ENCODE assay signal across 8 cellular contexts in the genomic region with DNA sequence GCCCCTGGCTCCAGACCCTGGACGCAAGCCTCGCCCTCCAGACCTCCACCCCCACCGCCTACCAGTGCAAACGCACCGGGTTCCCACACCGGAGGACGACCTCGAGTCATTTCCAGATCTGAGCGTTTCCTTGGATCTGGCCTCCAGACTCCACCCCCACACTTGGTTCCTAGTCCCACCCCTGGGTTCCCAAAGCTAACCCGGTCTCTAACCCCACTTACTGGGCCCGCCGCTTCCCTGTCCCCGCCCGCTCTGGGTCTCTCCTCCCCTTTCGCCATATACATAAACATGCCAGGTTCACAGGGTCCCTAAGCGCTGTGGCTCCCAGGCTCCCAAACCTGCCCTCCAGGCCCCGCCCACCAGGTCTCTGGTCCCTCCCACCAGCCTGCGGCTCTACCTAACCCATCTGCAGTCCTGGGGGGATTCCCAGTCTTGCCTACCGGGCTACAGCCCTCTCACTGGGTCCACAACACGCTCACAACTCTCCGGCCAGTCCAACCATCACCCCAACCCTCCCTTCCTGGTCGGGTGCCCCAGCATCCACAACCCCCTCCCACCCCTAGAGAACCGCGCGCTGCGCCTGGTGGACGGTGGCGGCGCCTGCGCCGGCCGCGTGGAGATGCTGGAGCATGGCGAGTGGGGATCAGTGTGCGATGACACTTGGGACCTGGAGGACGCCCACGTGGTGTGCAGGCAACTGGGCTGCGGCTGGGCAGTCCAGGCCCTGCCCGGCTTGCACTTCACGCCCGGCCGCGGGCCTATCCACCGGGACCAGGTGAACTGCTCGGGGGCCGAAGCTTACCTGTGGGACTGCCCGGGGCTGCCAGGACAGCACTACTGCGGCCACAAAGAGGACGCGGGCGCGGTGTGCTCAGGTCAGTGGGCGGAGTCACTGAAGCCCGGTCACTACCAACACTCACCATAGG. TPM values are rescaled to one million over a fixed set of nuclear protein-coding genes. Genes with fewer than 3 reads are reported as not detected.
DNase-seq lines count a peak whose midpoint lies in the region; ATAC-seq, FAIRE-seq and TF ChIP-seq lines count a peak whose summit lies in the region.

No MANE protein-coding gene starts in this region.

- H3K27me3 ChIP-seq in mucosa of stomach (ENCODE audit: control insufficient read depth, insufficient read depth, low read length) (peaks cover 13% of the 10 kb centered on the region), upper lobe of right lung (peaks cover 12% of the 10 kb centered on the region)

- no peak overlapping the region for H3K27ac ChIP-seq in upper lobe of right lung

- intact Hi-C loops in dendritic cell treated with granulocyte-macrophage colony-stimulating factor and Interleukin-4, amounts not matched to agents 40 ng/mL and 50 ng/mL, for 4 days (cut with micrococcal nuclease) = no loop called here
- intact Hi-C loops in upper lobe of right lung (cut with DNase I) = no loop called here

- H3K36me3 ChIP-seq in mucosa of stomach (ENCODE audit: control insufficient read depth, insufficient read depth, low read length) (no peaks in the 10 kb centered on the region), upper lobe of right lung (no peaks in the 10 kb centered on the region)

- peak; percentile 15 for ATAC-seq in upper lobe of right lung
- no peak for ATAC-seq in GM21381 (IDR thresholded peaks at IDR 0.05; ENCODE audit: unreplicated experiment)

- FAIRE-seq in HTR-8/SVneo (lab: Jason Lieb, UNC) = no peak

- peak overlapping the region; percentile 36 for H3K9ac ChIP-seq in mucosa of stomach (ENCODE audit: low read length)

- no peak for DNase-seq in activated naive CD4-positive, alpha-beta T cell (lab: John Stamatoyannopoulos, UW)
- DNase-seq in upper lobe of right lung = no peak
- DNase-seq in HTR-8/SVneo (ENCODE audit: insufficient read length, low spot score) = no peak
- DNase-seq in NK-92 (lab: John Stamatoyannopoulos, UW; ENCODE audit: unreplicated experiment) = no peak

- H3K4me1 ChIP-seq in mucosa of stomach (ENCODE audit: control insufficient read depth, insufficient read depth, low read length) (peaks cover 27% of the 10 kb centered on the region), upper lobe of right lung (peaks cover 9% of the 10 kb centered on the region)

- no peaks in the 10 kb centered on the region for H3K27me3 Mint-ChIP-seq in activated naive CD4-positive, alpha-beta T cell treated with anti-CD3 and anti-CD28 coated beads, Interleukin-2, amount 50 U/mL, for 24 hours
- H3K27me3 Mint-ChIP-seq in dendritic cell treated with granulocyte-macrophage colony-stimulating factor and Interleukin-4, amounts not matched to agents 40 ng/mL and 50 ng/mL, for 4 days = peaks cover 58% of the 10 kb centered on the region

- peaks cover 27% of the 10 kb centered on the region for H3K36me3 Mint-ChIP-seq in activated naive CD4-positive, alpha-beta T cell treated with anti-CD3 and anti-CD28 coated beads, Interleukin-2, amount 50 U/mL, for 24 hours
- no peaks in the 10 kb centered on the region for H3K36me3 Mint-ChIP-seq in dendritic cell treated with granulocyte-macrophage colony-stimulating factor and Interleukin-4, amounts not matched to agents 40 ng/mL and 50 ng/mL, for 4 days (ENCODE audit: low read depth)

- H3K4me3 ChIP-seq in mucosa of stomach (ENCODE audit: low read length) = no peak overlapping the region
- H3K4me3 ChIP-seq in upper lobe of right lung = peak overlapping the region; percentile 40

- H3K9me3 ChIP-seq in mucosa of stomach (ENCODE audit: control insufficient read depth, low read length) (no peaks in the 10 kb centered on the region), upper lobe of right lung (no peaks in the 10 kb centered on the region)

- TF ChIP-seq CTCF in upper lobe of right lung (IDR thresholded peaks at IDR 0.05) = no peak

- peaks cover 82% of the 10 kb centered on the region for H3K4me1 Mint-ChIP-seq in activated naive CD4-positive, alpha-beta T cell treated with anti-CD3 and anti-CD28 coated beads, Interleukin-2, amount 50 U/mL, for 24 hours
- H3K4me1 Mint-ChIP-seq in dendritic cell treated with granulocyte-macrophage colony-stimulating factor and Interleukin-4, amounts not matched to agents 40 ng/mL and 50 ng/mL, for 4 days (ENCODE audit: low read depth) = peaks cover 48% of the 10 kb centered on the region

- H3K27ac Mint-ChIP-seq in activated naive CD4-positive, alpha-beta T cell treated with anti-CD3 and anti-CD28 coated beads, Interleukin-2, amount 50 U/mL, for 24 hours = peak overlapping the region; percentile 95
- H3K27ac Mint-ChIP-seq in dendritic cell treated with granulocyte-macrophage colony-stimulating factor and Interleukin-4, amounts not matched to agents 40 ng/mL and 50 ng/mL, for 4 days = peak overlapping the region; percentile 57

- no peaks in the 10 kb centered on the region for H3K9me3 Mint-ChIP-seq in activated naive CD4-positive, alpha-beta T cell treated with anti-CD3 and anti-CD28 coated beads, Interleukin-2, amount 50 U/mL, for 24 hours
- no peaks in the 10 kb centered on the region for H3K9me3 Mint-ChIP-seq in dendritic cell treated with granulocyte-macrophage colony-stimulating factor and Interleukin-4, amounts not matched to agents 40 ng/mL and 50 ng/mL, for 4 days

- H3K4me3 Mint-ChIP-seq in activated naive CD4-positive, alpha-beta T cell treated with anti-CD3 and anti-CD28 coated beads, Interleukin-2, amount 50 U/mL, for 24 hours = peak overlapping the region; percentile 70
- H3K4me3 Mint-ChIP-seq in dendritic cell treated with granulocyte-macrophage colony-stimulating factor and Interleukin-4, amounts not matched to agents 40 ng/mL and 50 ng/mL, for 4 days = peak overlapping the region; percentile 44

RNA-seq across cellular contexts. Expression of a gene that starts 36.8 kb away (rescaled TPM):
- total RNA-seq in upper lobe of right lung = 3.9 TPM

RNA-seq across cellular contexts. Expression of a gene that starts 56.3 kb away (rescaled TPM):
- 139 TPM for total RNA-seq in upper lobe of right lung
